Comparison of ENCODE assay signal across 6 cellular contexts in genomic region chr19:1237027-1237659, GRCh38. TPM values are rescaled to one million over a fixed set of nuclear protein-coding genes. Genes with fewer than 3 reads are reported as not detected.
DNase-seq lines count a peak whose midpoint lies in the region; ATAC-seq and TF ChIP-seq lines count a peak whose summit lies in the region.

No MANE protein-coding gene starts in this region.

- peaks cover 13% of the 10 kb centered on the region for H3K79me2 ChIP-seq in PC-3 (ENCODE audit: low read length)

- no peaks in the 10 kb centered on the region for H3K27me3 ChIP-seq in PC-3 (ENCODE audit: low read length)

- peaks cover 11% of the 10 kb centered on the region; the same call in 1 of the 2 replicates for H3K4me1 ChIP-seq in PC-3 (ENCODE audit: insufficient read depth, low read length)

- peak overlapping the region; percentile 99 for H3K27ac ChIP-seq in 22Rv1
- H3K27ac ChIP-seq in PC-3 (ENCODE audit: low read length): no peak overlapping the region

- H3K4me3 ChIP-seq in PC-3 (ENCODE audit: low read length): peak overlapping the region; percentile 81
- H3K4me3 ChIP-seq in iPS-11a (ENCODE audit: low read depth, low read length): peak overlapping the region; percentile 69

- no peak overlapping the region for H3K9ac ChIP-seq in PC-3 (ENCODE audit: low read length)

- H3K4me2 ChIP-seq in PC-3 (ENCODE audit: low read length): peak overlapping the region; percentile 93

- POLR2A ChIA-PET in PC-3 (lab: Charles Lee; ENCODE audit: unreplicated experiment): no interaction called here

- BruUV-seq in PC-3 (replicated peaks; lab: Mats Ljungman, UMichigan): no TSS peak

- H3K9me2 ChIP-seq in PC-3 (replicated peaks; ENCODE audit: low read length): no peaks in the 10 kb centered on the region

- no peaks in the 10 kb centered on the region for H4K20me1 ChIP-seq in PC-3 (ENCODE audit: low read length)

- CTCF ChIA-PET in PC-3 (lab: Charles Lee): no interaction called here

- ATAC-seq in PC-3: no peak
- ATAC-seq in HG03520 (IDR thresholded peaks at IDR 0.05; ENCODE audit: unreplicated experiment): no peak
- no peak for ATAC-seq in HG03139 (IDR thresholded peaks at IDR 0.05; ENCODE audit: unreplicated experiment)

- peak overlapping the region; percentile 71; the same call in 1 of the 2 replicates for H2AFZ ChIP-seq in PC-3 (ENCODE audit: low read length)

- DNase-seq in PC-3 (no peak), NCI-H2029 treated with DMSO at 0.1 percent for 48 hours (lab: John Stamatoyannopoulos, UW) (no peak)

- no peaks in the 10 kb centered on the region for H3F3A ChIP-seq in PC-3 (ENCODE audit: low read length, unreplicated experiment)

- no peak for TF ChIP-seq CTCF in 22Rv1 (IDR thresholded peaks at IDR 0.05)
- TF ChIP-seq CTCF in PC-3 (conservative IDR thresholded peaks at IDR 0.05; ENCODE audit: low read depth, low read length): no peak

- intact Hi-C loops in PC-3 (cut with micrococcal nuclease): no loop called here

- H3K9me3 ChIP-seq in PC-3 (ENCODE audit: low read length): no peaks in the 10 kb centered on the region

- no peaks in the 10 kb centered on the region for H3K36me3 ChIP-seq in PC-3 (ENCODE audit: low read depth, low read length)

RNA-seq across cellular contexts. Expression of gene CBARP, which starts 0.7 kb away (rescaled TPM):
- 3.3 and 6.3 TPM in 2 replicates for total RNA-seq in PC-3 (2014; rRNA removed)

RNA-seq across cellular contexts. Expression of gene ATP5F1D, which starts 4.4 kb away (rescaled TPM):
- 102 and 187 TPM in 2 replicates for total RNA-seq in PC-3 (2014; rRNA removed)

RNA-seq across cellular contexts. Expression of gene MIDN, which starts 11.2 kb away (rescaled TPM):
- total RNA-seq in PC-3 (2014; rRNA removed): 17.3 and 41.8 TPM in 2 replicates

RNA-seq across cellular contexts. Expression of gene STK11, which starts 31.6 kb away (rescaled TPM):
- total RNA-seq in PC-3 (2014; rRNA removed): 82.4 and 93.0 TPM in 2 replicates

RNA-seq across cellular contexts. Expression of gene CIRBP, which starts 32.0 kb away (rescaled TPM):
- total RNA-seq in PC-3 (2014; rRNA removed): 136 and 197 TPM in 2 replicates
